1 cellular context compared by ENCODE assay signal in the genomic region with DNA sequence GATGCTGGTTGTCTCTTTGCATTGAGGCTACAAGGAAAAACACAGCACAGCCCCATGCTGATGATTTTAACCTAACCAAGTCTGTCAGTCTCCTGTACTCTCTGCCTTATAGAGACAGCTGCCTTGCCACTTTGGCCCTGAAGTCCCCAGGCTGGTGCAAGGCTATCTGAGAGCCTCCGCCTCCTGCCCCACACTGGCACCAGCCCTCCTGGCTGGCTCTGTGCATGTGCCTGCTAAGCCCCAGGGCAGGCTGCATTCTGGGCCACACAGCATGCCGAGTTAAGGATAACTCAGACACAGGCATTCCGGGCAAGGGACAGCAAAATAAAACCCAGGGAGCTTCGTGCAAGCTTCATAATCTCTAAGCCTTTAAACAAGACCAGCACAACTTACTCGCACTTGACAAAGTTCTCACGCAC.
TF ChIP-seq lines count a peak whose summit lies in the region.

No MANE protein-coding gene starts in this region.

TF ChIP-seq in GM23338, 12 proteins besides CTCF, POLR2A, EP300 and RAD21 (continued from another document):
- TF ChIP-seq, protein P1, sequence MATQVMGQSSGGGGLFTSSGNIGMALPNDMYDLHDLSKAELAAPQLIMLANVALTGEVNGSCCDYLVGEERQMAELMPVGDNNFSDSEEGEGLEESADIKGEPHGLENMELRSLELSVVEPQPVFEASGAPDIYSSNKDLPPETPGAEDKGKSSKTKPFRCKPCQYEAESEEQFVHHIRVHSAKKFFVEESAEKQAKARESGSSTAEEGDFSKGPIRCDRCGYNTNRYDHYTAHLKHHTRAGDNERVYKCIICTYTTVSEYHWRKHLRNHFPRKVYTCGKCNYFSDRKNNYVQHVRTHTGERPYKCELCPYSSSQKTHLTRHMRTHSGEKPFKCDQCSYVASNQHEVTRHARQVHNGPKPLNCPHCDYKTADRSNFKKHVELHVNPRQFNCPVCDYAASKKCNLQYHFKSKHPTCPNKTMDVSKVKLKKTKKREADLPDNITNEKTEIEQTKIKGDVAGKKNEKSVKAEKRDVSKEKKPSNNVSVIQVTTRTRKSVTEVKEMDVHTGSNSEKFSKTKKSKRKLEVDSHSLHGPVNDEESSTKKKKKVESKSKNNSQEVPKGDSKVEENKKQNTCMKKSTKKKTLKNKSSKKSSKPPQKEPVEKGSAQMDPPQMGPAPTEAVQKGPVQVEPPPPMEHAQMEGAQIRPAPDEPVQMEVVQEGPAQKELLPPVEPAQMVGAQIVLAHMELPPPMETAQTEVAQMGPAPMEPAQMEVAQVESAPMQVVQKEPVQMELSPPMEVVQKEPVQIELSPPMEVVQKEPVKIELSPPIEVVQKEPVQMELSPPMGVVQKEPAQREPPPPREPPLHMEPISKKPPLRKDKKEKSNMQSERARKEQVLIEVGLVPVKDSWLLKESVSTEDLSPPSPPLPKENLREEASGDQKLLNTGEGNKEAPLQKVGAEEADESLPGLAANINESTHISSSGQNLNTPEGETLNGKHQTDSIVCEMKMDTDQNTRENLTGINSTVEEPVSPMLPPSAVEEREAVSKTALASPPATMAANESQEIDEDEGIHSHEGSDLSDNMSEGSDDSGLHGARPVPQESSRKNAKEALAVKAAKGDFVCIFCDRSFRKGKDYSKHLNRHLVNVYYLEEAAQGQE (IDR thresholded peaks at IDR 0.05; ENCODE audit: unreplicated experiment), result no peak
